ENCODE assay signal across 1 cellular context in the genomic region with DNA sequence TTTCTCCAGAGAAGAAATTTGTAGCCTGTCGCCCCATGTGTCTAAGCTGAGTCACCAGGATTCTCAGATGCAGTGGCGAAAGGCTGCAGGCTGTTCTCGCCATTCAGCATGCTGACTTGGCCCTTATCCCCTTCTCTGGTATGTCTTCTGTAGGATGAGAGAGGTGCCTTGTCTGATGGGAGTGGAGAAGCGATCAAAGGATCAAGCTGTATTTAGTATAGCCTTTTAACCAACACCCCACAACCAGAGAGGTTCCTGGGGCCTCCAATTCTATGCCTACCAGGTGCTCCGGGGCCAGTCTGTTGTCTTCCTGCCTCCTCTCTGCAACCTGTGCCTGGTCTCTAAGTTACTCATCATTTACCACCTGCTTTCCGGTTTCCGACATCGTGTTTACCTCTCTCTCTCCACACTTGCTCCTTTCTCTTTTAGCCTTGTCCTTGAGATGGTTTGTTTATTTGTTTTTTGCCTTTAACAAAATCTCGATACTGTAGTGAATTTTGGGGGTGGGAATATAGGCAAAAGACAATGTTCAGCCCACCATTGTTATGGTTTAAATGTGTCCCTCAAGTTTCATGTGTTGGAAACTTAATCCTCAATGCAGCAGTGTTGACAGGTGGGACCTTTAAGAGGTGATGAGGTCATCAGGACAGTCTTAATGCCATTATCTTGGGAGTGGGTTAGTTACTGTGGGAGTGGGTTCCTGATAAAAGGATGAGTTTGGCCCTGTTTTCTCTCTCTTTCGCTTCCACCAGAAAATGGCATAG.
TF ChIP-seq lines count a peak whose summit lies in the region.

No MANE protein-coding gene starts in this region.

TF ChIP-seq in GM23338, 12 proteins besides CTCF, POLR2A, EP300 and RAD21 (continued from another document):
- TF ChIP-seq, protein P1, sequence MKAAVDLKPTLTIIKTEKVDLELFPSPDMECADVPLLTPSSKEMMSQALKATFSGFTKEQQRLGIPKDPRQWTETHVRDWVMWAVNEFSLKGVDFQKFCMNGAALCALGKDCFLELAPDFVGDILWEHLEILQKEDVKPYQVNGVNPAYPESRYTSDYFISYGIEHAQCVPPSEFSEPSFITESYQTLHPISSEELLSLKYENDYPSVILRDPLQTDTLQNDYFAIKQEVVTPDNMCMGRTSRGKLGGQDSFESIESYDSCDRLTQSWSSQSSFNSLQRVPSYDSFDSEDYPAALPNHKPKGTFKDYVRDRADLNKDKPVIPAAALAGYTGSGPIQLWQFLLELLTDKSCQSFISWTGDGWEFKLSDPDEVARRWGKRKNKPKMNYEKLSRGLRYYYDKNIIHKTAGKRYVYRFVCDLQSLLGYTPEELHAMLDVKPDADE (IDR thresholded peaks at IDR 0.05): no peak
- TF ChIP-seq NANOG (IDR thresholded peaks at IDR 0.05; ENCODE audit: borderline replicate concordance): no peak
- TF ChIP-seq, protein P2, sequence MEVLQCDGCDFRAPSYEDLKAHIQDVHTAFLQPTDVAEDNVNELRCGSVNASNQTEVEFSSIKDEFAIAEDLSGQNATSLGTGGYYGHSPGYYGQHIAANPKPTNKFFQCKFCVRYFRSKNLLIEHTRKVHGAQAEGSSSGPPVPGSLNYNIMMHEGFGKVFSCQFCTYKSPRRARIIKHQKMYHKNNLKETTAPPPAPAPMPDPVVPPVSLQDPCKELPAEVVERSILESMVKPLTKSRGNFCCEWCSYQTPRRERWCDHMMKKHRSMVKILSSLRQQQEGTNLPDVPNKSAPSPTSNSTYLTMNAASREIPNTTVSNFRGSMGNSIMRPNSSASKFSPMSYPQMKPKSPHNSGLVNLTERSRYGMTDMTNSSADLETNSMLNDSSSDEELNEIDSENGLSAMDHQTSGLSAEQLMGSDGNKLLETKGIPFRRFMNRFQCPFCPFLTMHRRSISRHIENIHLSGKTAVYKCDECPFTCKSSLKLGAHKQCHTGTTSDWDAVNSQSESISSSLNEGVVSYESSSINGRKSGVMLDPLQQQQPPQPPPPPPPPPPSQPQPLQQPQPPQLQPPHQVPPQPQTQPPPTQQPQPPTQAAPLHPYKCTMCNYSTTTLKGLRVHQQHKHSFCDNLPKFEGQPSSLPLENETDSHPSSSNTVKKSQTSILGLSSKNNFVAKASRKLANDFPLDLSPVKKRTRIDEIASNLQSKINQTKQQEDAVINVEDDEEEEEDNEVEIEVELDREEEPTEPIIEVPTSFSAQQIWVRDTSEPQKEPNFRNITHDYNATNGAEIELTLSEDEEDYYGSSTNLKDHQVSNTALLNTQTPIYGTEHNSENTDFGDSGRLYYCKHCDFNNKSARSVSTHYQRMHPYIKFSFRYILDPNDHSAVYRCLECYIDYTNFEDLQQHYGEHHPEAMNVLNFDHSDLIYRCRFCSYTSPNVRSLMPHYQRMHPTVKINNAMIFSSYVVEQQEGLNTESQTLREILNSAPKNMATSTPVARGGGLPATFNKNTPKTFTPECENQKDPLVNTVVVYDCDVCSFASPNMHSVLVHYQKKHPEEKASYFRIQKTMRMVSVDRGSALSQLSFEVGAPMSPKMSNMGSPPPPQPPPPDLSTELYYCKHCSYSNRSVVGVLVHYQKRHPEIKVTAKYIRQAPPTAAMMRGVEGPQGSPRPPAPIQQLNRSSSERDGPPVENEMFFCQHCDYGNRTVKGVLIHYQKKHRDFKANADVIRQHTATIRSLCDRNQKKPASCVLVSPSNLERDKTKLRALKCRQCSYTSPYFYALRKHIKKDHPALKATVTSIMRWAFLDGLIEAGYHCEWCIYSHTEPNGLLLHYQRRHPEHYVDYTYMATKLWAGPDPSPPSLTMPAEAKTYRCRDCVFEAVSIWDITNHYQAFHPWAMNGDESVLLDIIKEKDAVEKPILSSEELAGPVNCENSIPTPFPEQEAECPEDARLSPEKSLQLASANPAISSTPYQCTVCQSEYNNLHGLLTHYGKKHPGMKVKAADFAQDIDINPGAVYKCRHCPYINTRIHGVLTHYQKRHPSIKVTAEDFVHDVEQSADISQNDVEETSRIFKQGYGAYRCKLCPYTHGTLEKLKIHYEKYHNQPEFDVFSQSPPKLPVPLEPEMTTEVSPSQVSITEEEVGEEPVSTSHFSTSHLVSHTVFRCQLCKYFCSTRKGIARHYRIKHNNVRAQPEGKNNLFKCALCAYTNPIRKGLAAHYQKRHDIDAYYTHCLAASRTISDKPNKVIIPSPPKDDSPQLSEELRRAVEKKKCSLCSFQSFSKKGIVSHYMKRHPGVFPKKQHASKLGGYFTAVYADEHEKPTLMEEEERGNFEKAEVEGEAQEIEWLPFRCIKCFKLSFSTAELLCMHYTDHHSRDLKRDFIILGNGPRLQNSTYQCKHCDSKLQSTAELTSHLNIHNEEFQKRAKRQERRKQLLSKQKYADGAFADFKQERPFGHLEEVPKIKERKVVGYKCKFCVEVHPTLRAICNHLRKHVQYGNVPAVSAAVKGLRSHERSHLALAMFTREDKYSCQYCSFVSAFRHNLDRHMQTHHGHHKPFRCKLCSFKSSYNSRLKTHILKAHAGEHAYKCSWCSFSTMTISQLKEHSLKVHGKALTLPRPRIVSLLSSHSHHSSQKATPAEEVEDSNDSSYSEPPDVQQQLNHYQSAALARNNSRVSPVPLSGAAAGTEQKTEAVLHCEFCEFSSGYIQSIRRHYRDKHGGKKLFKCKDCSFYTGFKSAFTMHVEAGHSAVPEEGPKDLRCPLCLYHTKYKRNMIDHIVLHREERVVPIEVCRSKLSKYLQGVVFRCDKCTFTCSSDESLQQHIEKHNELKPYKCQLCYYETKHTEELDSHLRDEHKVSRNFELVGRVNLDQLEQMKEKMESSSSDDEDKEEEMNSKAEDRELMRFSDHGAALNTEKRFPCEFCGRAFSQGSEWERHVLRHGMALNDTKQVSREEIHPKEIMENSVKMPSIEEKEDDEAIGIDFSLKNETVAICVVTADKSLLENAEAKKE (CRISPR knock-in tag; IDR thresholded peaks at IDR 0.05): no peak
